ENCODE assay signal across 1 cellular context in genomic region chr3:149215474-149215873, GRCh38.
A peak's percentile ranks its signal among the peaks of the same experiment; 100 is the strongest.
TF ChIP-seq lines count a peak whose summit lies in the region.

No MANE protein-coding gene starts in this region.

TF ChIP-seq in HepG2, 621 proteins besides CTCF, POLR2A, EP300 and RAD21 (continued from another document):
- peak; percentile 67 for TF ChIP-seq ARID5B (CRISPR knock-in tag; IDR thresholded peaks at IDR 0.05)
- no peak for TF ChIP-seq CBX2 (IDR thresholded peaks at IDR 0.05; ENCODE audit: low read depth, low read length)
- TF ChIP-seq CBX2 (CRISPR knock-in tag; IDR thresholded peaks at IDR 0.05; ENCODE audit: low read depth) = no peak
- no peak for TF ChIP-seq ZMAT3 (CRISPR knock-in tag; conservative IDR thresholded peaks at IDR 0.05)
- no peak for TF ChIP-seq SYNCRIP (IDR thresholded peaks at IDR 0.05; ENCODE audit: insufficient read depth, low read depth, low read length)
- TF ChIP-seq NR2F6 (IDR thresholded peaks at IDR 0.05) = peak; percentile 18; the same call in 1 of the 2 replicates
- peak; percentile 41; the same call in 1 of the 2 replicates for TF ChIP-seq NR2F6 (CRISPR knock-in tag; IDR thresholded peaks at IDR 0.05)
- TF ChIP-seq MTF1 (CRISPR knock-in tag; IDR thresholded peaks at IDR 0.05) = no peak
- peak; percentile 69; the same call in 1 of the 2 replicates for TF ChIP-seq NFIC (IDR thresholded peaks at IDR 0.05; ENCODE audit: low read length)
- TF ChIP-seq IRF9 (CRISPR knock-in tag; IDR thresholded peaks at IDR 0.05; ENCODE audit: borderline replicate concordance) = no peak
- peak; percentile 43; the same call in 1 of the 2 replicates for TF ChIP-seq HNF4A (CRISPR knock-in tag; IDR thresholded peaks at IDR 0.05)
- peak; percentile 28; the same call in 1 of the 2 replicates for TF ChIP-seq BCL6 (CRISPR knock-in tag; IDR thresholded peaks at IDR 0.05)
- TF ChIP-seq CSRNP2 (CRISPR knock-in tag; conservative IDR thresholded peaks at IDR 0.05; ENCODE audit: low read depth) = no peak
- no peak for TF ChIP-seq THAP11 (CRISPR knock-in tag; IDR thresholded peaks at IDR 0.05)
- TF ChIP-seq MAFK (conservative IDR thresholded peaks at IDR 0.05 in 1 of 2, IDR thresholded peaks at IDR 0.05 in 1 of 2; ENCODE audit: low read length in 2 of 2) = no peak
- no peak for TF ChIP-seq NR2C2 (CRISPR knock-in tag; IDR thresholded peaks at IDR 0.05; ENCODE audit: borderline replicate concordance)
- TF ChIP-seq THAP7 (CRISPR knock-in tag; IDR thresholded peaks at IDR 0.05) = no peak
- TF ChIP-seq POGK (CRISPR knock-in tag; conservative IDR thresholded peaks at IDR 0.05) = no peak
- no peak for TF ChIP-seq ZNF136 (CRISPR knock-in tag; IDR thresholded peaks at IDR 0.05; ENCODE audit: low read depth)
- no peak for TF ChIP-seq ZNF382 (CRISPR knock-in tag; IDR thresholded peaks at IDR 0.05; ENCODE audit: borderline replicate concordance)
- TF ChIP-seq REPIN1 (CRISPR knock-in tag; IDR thresholded peaks at IDR 0.05; ENCODE audit: borderline replicate concordance, low read depth) = no peak
- TF ChIP-seq ZSCAN22 (CRISPR knock-in tag; IDR thresholded peaks at IDR 0.05) = no peak
- TF ChIP-seq ZNF749 (CRISPR knock-in tag; IDR thresholded peaks at IDR 0.05; ENCODE audit: borderline replicate concordance) = no peak
